Comparison of ENCODE assay signal across 23 cellular contexts in the genomic region with DNA sequence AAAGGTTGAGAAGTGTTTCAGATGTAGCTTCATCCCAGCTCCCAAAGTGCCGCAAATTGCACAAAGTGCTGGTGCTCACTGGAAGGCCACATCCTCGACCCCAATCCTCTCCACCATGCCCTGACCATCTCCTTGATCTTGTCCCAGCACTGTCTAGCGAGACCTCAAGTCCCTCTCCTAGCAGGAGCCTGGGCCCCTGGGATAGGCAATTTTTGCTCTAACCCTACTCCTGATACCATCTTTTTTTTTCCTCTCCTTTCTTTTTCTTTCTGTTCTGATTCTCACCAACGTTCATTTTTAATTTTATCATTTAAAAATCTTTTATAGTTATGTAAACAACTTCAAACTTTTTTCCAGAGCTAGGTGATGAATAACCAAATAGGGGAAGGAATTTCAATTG. TPM values are rescaled to one million over a fixed set of nuclear protein-coding genes. Genes with fewer than 3 reads are reported as not detected.
DNase-seq lines count a peak whose midpoint lies in the region; ATAC-seq, FAIRE-seq and TF ChIP-seq lines count a peak whose summit lies in the region.
"Had no signal": no experiment of that assay in that cellular context is flagged by ENCODE, and none has a peak within 500 bp of the region (broad histone marks: within the 10 kb centered on the region; RNA-seq: fewer than 3 reads in every experiment).

No MANE protein-coding gene starts in this region.

- H3K4me3 Mint-ChIP-seq in progenitor cell of endocrine pancreas (ENCODE audit: low read depth): no peak overlapping the region
- H3K4me3 Mint-ChIP-seq in naive thymus-derived CD4-positive, alpha-beta T cell: no peak overlapping the region
- H3K4me3 Mint-ChIP-seq: B cell; CD4-positive, alpha-beta T cell; CD8-positive, alpha-beta T cell had no signal

- H3K79me2 ChIP-seq in K562 (ENCODE audit: control insufficient read depth, insufficient read depth, low read length) (no peaks in the 10 kb centered on the region), PC-9 (ENCODE audit: low read depth) (no peaks in the 10 kb centered on the region)

- H4K20me1 ChIP-seq in K562 (replicated peaks; ENCODE audit: control insufficient read depth, insufficient read depth, low read length) (no peaks in the 10 kb centered on the region), PC-9 (ENCODE audit: insufficient read depth) (no peaks in the 10 kb centered on the region)
- H4K20me1 ChIP-seq: BLaER1 treated with 17β-estradiol and CSF1 and Interleukin-3, amounts not matched to agents 10 nM and 100 nM had no signal

- H3K36me3 Mint-ChIP-seq in progenitor cell of endocrine pancreas (ENCODE audit: insufficient read depth): no peaks in the 10 kb centered on the region
- no peaks in the 10 kb centered on the region for H3K36me3 Mint-ChIP-seq in naive thymus-derived CD4-positive, alpha-beta T cell
- H3K36me3 Mint-ChIP-seq: CD8-positive, alpha-beta T cell had no signal

- 41% methylated on average over 4 of the region's 4 CpGs for WGBS in K562 (ENCODE audit: insufficient coverage, low coverage, missing lambda C conversion rate)

- no TSS peak for BruUV-seq in K562 (replicated peaks; lab: Mats Ljungman, UMichigan)
- BruUV-seq in PC-9 (replicated peaks; lab: Mats Ljungman, UMichigan): no TSS peak

- in situ Hi-C loops in K562 (cut with MboI): no loop called here

- no peak overlapping the region for H3K9ac ChIP-seq in K562 (ENCODE audit: insufficient read depth in 1 of 2, low read depth in 2 of 2, low read length in 2 of 2)
- H3K9ac ChIP-seq: BLaER1 treated with 17β-estradiol and CSF1 and Interleukin-3, amounts not matched to agents 10 nM and 100 nM had no signal

- CTCF ChIA-PET in HEK293 (lab: Yijun Ruan, JAX) (interaction anchor here (0.7 to 9.3 kb wide), 7 partner anchors 9 to 230 kb away, joined by 3 to 92 read pairs (median 7); no protein-coding TSS in a partner anchor), K562 (lab: Yijun Ruan, JAX; ENCODE audit: low intra/inter-chr PET ratio) (interaction anchor here (0.6 kb wide), 2 partner anchors 42 to 45 kb away, joined by 3 read pairs; no protein-coding TSS in a partner anchor), PC-9 (lab: Charles Lee) (interaction anchor here (0.7 kb wide), 1 partner anchor 167 kb away, joined by 8 read pairs; no protein-coding TSS in a partner anchor)
- CTCF ChIA-PET in naive thymus-derived CD4-positive, alpha-beta T cell (lab: Charles Lee): interaction anchor here (0.8 to 5.2 kb wide), 3 partner anchors 9 to 49 kb away, joined by 3 to 31 read pairs (median 5); no protein-coding TSS in a partner anchor

- H3K27me3 ChIP-seq in K562 (ENCODE audit: control insufficient read depth in 2 of 2, insufficient read depth in 2 of 2, low read length in 2 of 2): no peaks in the 10 kb centered on the region
- H3K27me3 ChIP-seq in naive thymus-derived CD4-positive, alpha-beta T cell (ENCODE audit: control insufficient read depth in 2 of 2, insufficient read depth in 2 of 2, low read length in 2 of 2): no peaks in the 10 kb centered on the region
- no peaks in the 10 kb centered on the region for H3K27me3 ChIP-seq in PC-9 (ENCODE audit: insufficient read depth, low read depth)

- no peaks in the 10 kb centered on the region for H3K9me2 ChIP-seq in PC-9 (ENCODE audit: insufficient read depth)

- no peak for FAIRE-seq in K562 (lab: Jason Lieb, UNC)
- FAIRE-seq: A549, D721Med, G401.6, GM12891, GM19239 had no signal

- H3K36me3 ChIP-seq in HEK293 (ENCODE audit: control insufficient read depth in 2 of 2, insufficient read depth in 1 of 2, low read length in 2 of 2) (no peaks in the 10 kb centered on the region), K562 (ENCODE audit: control insufficient read depth, insufficient read depth, low read length) (no peaks in the 10 kb centered on the region), PC-9 (ENCODE audit: low read depth) (no peaks in the 10 kb centered on the region)
- no peaks in the 10 kb centered on the region for H3K36me3 ChIP-seq in naive thymus-derived CD4-positive, alpha-beta T cell (ENCODE audit: control insufficient read depth in 2 of 3, insufficient read depth in 3 of 3, low read length in 3 of 3)
- H3K36me3 ChIP-seq: BLaER1 treated with 17β-estradiol and CSF1 and Interleukin-3, amounts not matched to agents 10 nM and 100 nM had no signal

- no peak for TF ChIP-seq RAD21 in K562 (CRISPR knock-in tag; conservative IDR thresholded peaks at IDR 0.05 in 1 of 2, IDR thresholded peaks at IDR 0.05 in 1 of 2)

- no peak for TF ChIP-seq EP300 in K562 (IDR thresholded peaks at IDR 0.05; ENCODE audit: low read length)

- H3K27me3 Mint-ChIP-seq in progenitor cell of endocrine pancreas: peaks cover 5% of the 10 kb centered on the region
- peaks cover 0 to 2% (median 0%) of the 10 kb centered on the region in 5 donors for H3K27me3 Mint-ChIP-seq in naive thymus-derived CD4-positive, alpha-beta T cell
- H3K27me3 Mint-ChIP-seq: B cell; CD4-positive, alpha-beta T cell had no signal

- H2AFZ ChIP-seq in K562 (ENCODE audit: low read depth, low read length) (peak overlapping the region; percentile 22; the same call in 1 of the 2 replicates), PC-9 (no peak overlapping the region)

- no peak overlapping the region for H3K4me2 ChIP-seq in K562 (ENCODE audit: insufficient read depth, low read length)
- H3K4me2 ChIP-seq in PC-9: no peak overlapping the region
- H3K4me2 ChIP-seq: A549; BLaER1 treated with 17β-estradiol and CSF1 and Interleukin-3, amounts not matched to agents 10 nM and 100 nM had no signal

- H3K4me1 ChIP-seq in HEK293 (ENCODE audit: control insufficient read depth, insufficient read depth, low read length): no peaks in the 10 kb centered on the region
- H3K4me1 ChIP-seq in K562 (replicated peaks in 1 of 2; ENCODE audit: control insufficient read depth in 2 of 2, insufficient read depth in 2 of 2, low read length in 2 of 2): peaks cover 5 to 11% of the 10 kb centered on the region in 2 experiments; a peak in 3 of 5 replicates
- no peaks in the 10 kb centered on the region for H3K4me1 ChIP-seq in naive thymus-derived CD4-positive, alpha-beta T cell (ENCODE audit: control insufficient read depth in 2 of 2, insufficient read depth in 2 of 2, low read length in 2 of 2)
- no peaks in the 10 kb centered on the region for H3K4me1 ChIP-seq in PC-9 (replicated peaks; ENCODE audit: insufficient read depth)
- H3K4me1 ChIP-seq: A549, Caco-2 had no signal

- DNase-seq in K562 (ENCODE audit: extremely low read depth in 1 of 4, low spot score in 3 of 4) (peak in 1 of 4 experiments; percentile 8), islet precursor cell (peak; percentile 25), progenitor cell of endocrine pancreas (ENCODE audit: low spot score, unreplicated experiment) (no peak), PC-9 (no peak)
- DNase-seq in naive thymus-derived CD4-positive, alpha-beta T cell: no peak
- DNase-seq: AML-193; Caco-2; Calu3; CD4-positive, alpha-beta T cell; CD8-positive, alpha-beta T cell; DMS79 treated with DMSO at 0.1 percent for 48 hours; GF-D8 had no signal

- H3K27ac Mint-ChIP-seq in progenitor cell of endocrine pancreas: peak overlapping the region; percentile 59
- H3K27ac Mint-ChIP-seq in naive thymus-derived CD4-positive, alpha-beta T cell: no peak overlapping the region
- H3K27ac Mint-ChIP-seq: B cell; CD4-positive, alpha-beta T cell; CD8-positive, alpha-beta T cell had no signal

- H3K9me1 ChIP-seq in K562 (ENCODE audit: control insufficient read depth, insufficient read depth, low read length): no peaks in the 10 kb centered on the region

- peaks cover 1% of the 10 kb centered on the region for H3K4me1 Mint-ChIP-seq in progenitor cell of endocrine pancreas (ENCODE audit: low read depth)
- no peaks in the 10 kb centered on the region for H3K4me1 Mint-ChIP-seq in naive thymus-derived CD4-positive, alpha-beta T cell
- H3K4me1 Mint-ChIP-seq: B cell had no signal

- H3K4me3 ChIP-seq in HEK293 (ENCODE audit: low read depth, low read length) (no peak overlapping the region), K562 (no peak overlapping the region), PC-9 (no peak overlapping the region)
- H3K4me3 ChIP-seq in naive thymus-derived CD4-positive, alpha-beta T cell (ENCODE audit: low read length): no peak overlapping the region
- H3K4me3 ChIP-seq: A549; BLaER1 treated with 17β-estradiol and CSF1 and Interleukin-3, amounts not matched to agents 10 nM and 100 nM had no signal

- no peaks in the 10 kb centered on the region for H3F3A ChIP-seq in PC-9 (ENCODE audit: insufficient read depth, low read depth)

- TF ChIP-seq CTCF in HEK293 (tag by site-specific recombination; IDR thresholded peaks at IDR 0.05): no peak
- no peak for TF ChIP-seq CTCF in K562 (IDR thresholded peaks at IDR 0.05 in 2 of 3, conservative IDR thresholded peaks at IDR 0.05 in 1 of 3; ENCODE audit: insufficient read depth in 2 of 3, low read depth in 1 of 3, low read length in 3 of 3)
- no peak for TF ChIP-seq CTCF in progenitor cell of endocrine pancreas (IDR thresholded peaks at IDR 0.05; ENCODE audit: unreplicated experiment)
- no peak for TF ChIP-seq CTCF in PC-9 (conservative IDR thresholded peaks at IDR 0.05)

- intact Hi-C loops in K562 (cut with micrococcal nuclease): no loop called here
- intact Hi-C loops in naive thymus-derived CD4-positive, alpha-beta T cell (cut with micrococcal nuclease): no loop called here
- intact Hi-C loops in PC-9 (cut with micrococcal nuclease; ENCODE audit: unreplicated experiment): no loop called here

- H3K9me3 Mint-ChIP-seq in progenitor cell of endocrine pancreas (ENCODE audit: low read depth): no peaks in the 10 kb centered on the region
- no peaks in the 10 kb centered on the region for H3K9me3 Mint-ChIP-seq in naive thymus-derived CD4-positive, alpha-beta T cell
- H3K9me3 Mint-ChIP-seq: CD4-positive, alpha-beta T cell; CD8-positive, alpha-beta T cell had no signal

- no peak for ATAC-seq in K562
- ATAC-seq in naive thymus-derived CD4-positive, alpha-beta T cell: no peak
- ATAC-seq in HG02763 (IDR thresholded peaks at IDR 0.05; ENCODE audit: unreplicated experiment): no peak
- ATAC-seq: A549; CD8-positive, alpha-beta T cell had no signal

- H3K27ac ChIP-seq in HEK293 (ENCODE audit: extremely low read depth, low read depth, low read length) (no peak overlapping the region), K562 (ENCODE audit: extremely low read depth, low read depth, low read length) (no peak overlapping the region), PC-9 (no peak overlapping the region)
- no peak overlapping the region for H3K27ac ChIP-seq in naive thymus-derived CD4-positive, alpha-beta T cell (ENCODE audit: low read depth, low read length)
- H3K27ac ChIP-seq: 22Rv1; A549; BLaER1 treated with 17β-estradiol and CSF1 and Interleukin-3, amounts not matched to agents 10 nM and 100 nM; C4-2B had no signal

- H3K9me3 ChIP-seq in HEK293 (ENCODE audit: control insufficient read depth, insufficient read depth, low read depth, low read length) (no peaks in the 10 kb centered on the region), K562 (replicated peaks; ENCODE audit: control insufficient read depth, insufficient read depth, low read depth, low read length) (no peaks in the 10 kb centered on the region; the same call in 1 of the 2 replicates), PC-9 (ENCODE audit: insufficient read depth, low read depth) (no peaks in the 10 kb centered on the region)
- no peaks in the 10 kb centered on the region for H3K9me3 ChIP-seq in naive thymus-derived CD4-positive, alpha-beta T cell (ENCODE audit: control insufficient read depth in 2 of 3, low read length in 3 of 3)
- H3K9me3 ChIP-seq: A549; BLaER1 treated with 17β-estradiol and CSF1 and Interleukin-3, amounts not matched to agents 10 nM and 100 nM; Caco-2 had no signal

- TF ChIP-seq POLR2A in K562 (conservative IDR thresholded peaks at IDR 0.05): no peak

- POLR2A ChIA-PET in HEK293 (lab: Yijun Ruan, JAX): interaction anchor here (0.7 kb wide), 1 partner anchor 40 kb away, joined by 4 read pairs; no protein-coding TSS in a partner anchor
- POLR2A ChIA-PET in K562 (lab: Yijun Ruan, JAX): interaction anchor here (0.9 to 1.4 kb wide), 2 partner anchors 9 to 101 kb away, joined by 5 to 7 read pairs; a partner anchor contains a TSS
- POLR2A ChIA-PET in naive thymus-derived CD4-positive, alpha-beta T cell (lab: Charles Lee): no interaction called here
- POLR2A ChIA-PET in PC-9 (lab: Charles Lee; ENCODE audit: unreplicated experiment): no interaction called here

RNA-seq across cellular contexts. Expression of a gene that starts 41.3 kb away (rescaled TPM):
- total RNA-seq in K562 (2011; cell fraction: chromatin; rRNA removed; ENCODE audit: low replicate concordance): 0.62 and 1.6 TPM in 2 replicates
- 1.7 and 2.0 TPM in 2 replicates for total RNA-seq in K562 (2011; cell fraction: nucleolus; rRNA removed)
- 1.1 and 1.4 TPM in 2 replicates for total RNA-seq in K562 (2011; cell fraction: nucleoplasm; rRNA removed)
- total RNA-seq in K562 (2014; rRNA removed) (1.3 and 2.9 TPM in 2 replicates), K562 (2014; rRNA removed; fragmentation: Illumina TruSeq; extraction: Trizol) (0.25 and 0.29 TPM in 2 replicates), K562 (2015; rRNA removed; fragmentation: Illumina TruSeq; extraction: Trizol) (0.60 and 0.83 TPM in 2 replicates), K562 (2021) (1.6 and 1.7 TPM in 2 replicates), progenitor cell of endocrine pancreas (5.1 and 5.7 TPM in 2 replicates), PC-9 (2021) (3.6 and 4.9 TPM in 2 replicates)
- polyA plus RNA-seq in K562 (2011; rRNA removed) (0.39 and 0.61 TPM in 2 replicates), K562 (2014; fragmentation: Illumina TruSeq; extraction: Trizol) (0.48 and 0.54 TPM in 2 replicates), K562 (2014; fragmentation: Nextera tagmentation; extraction: Ambion mirVana) (under 1 TPM in 1 of 2 experiments, not detected in 1; 0.07 TPM), K562 (2014; rRNA removed) (0.93 TPM in 2 replicates)
- 0.77 and 0.98 TPM in 2 replicates for polyA plus RNA-seq in K562 (2011; cell fraction: cytosol; rRNA removed)
- 0.44 and 0.67 TPM in 2 replicates for polyA plus RNA-seq in K562 (2011; cell fraction: nucleus; rRNA removed)
- 0.77 and 0.80 TPM in 2 replicates for polyA plus RNA-seq in K562 (2012)
- polyA minus RNA-seq in K562 (2011; rRNA and poly(A)+ RNA removed): 0.42 and 0.84 TPM in 2 replicates
- 0.48 and 1.1 TPM in 2 replicates for polyA minus RNA-seq in K562 (2011; cell fraction: cytosol; rRNA and poly(A)+ RNA removed)
- 0.81 and 1.2 TPM in 2 replicates for polyA minus RNA-seq in K562 (2011; cell fraction: nucleus; rRNA and poly(A)+ RNA removed)
- total RNA-seq in naive thymus-derived CD4-positive, alpha-beta T cell: under 1 TPM in 1 of 5 experiments, not detected in 4; 0.88 TPM
- polyA plus RNA-seq in naive thymus-derived CD4-positive, alpha-beta T cell: not detected
- total RNA-seq: CD4-positive, alpha-beta T cell; CD8-positive, alpha-beta T cell had no signal

Comparison
In these comparisons a context has a peak if more than half of its experiments do, and no peak if none do; other contexts are left out.
1. POLR2A ChIA-PET loops: an anchor here in HEK293 (0.7 kb wide) and K562 (0.9 to 1.4 kb wide); none called in naive thymus-derived CD4-positive, alpha-beta T cell and PC-9.